In genomic region chr1:12166834-12167492, GRCh38 we compare ENCODE assay signal across 1 cellular context.
A peak's percentile ranks its signal among the peaks of the same experiment; 100 is the strongest.
TF ChIP-seq lines count a peak whose summit lies in the region.

Gene TNFRSF1B, plus strand, starts transcription at chr1:12166991. Its CDS starts 101 bp downstream, at chr1:12167092.

TF ChIP-seq in endothelial cell of umbilical vein, 7 proteins besides CTCF, POLR2A, EP300 and RAD21 (continued from another document):
- TF ChIP-seq POLR2AphosphoS5 (IDR thresholded peaks at IDR 0.05; ENCODE audit: insufficient read depth, low read depth, low read length): peak; percentile 85
